In genomic region chr6:94769197-94769596, GRCh38 we compare ENCODE assay signal across 1 cellular context.
TF ChIP-seq lines count a peak whose summit lies in the region.

No MANE protein-coding gene starts in this region.

TF ChIP-seq in GM23338, 12 proteins besides CTCF, POLR2A, EP300 and RAD21 (continued from another document):
- TF ChIP-seq ZNF462 (CRISPR knock-in tag; IDR thresholded peaks at IDR 0.05), result no peak; the same call in 1 of the 2 replicates
- TF ChIP-seq EZH2 (IDR thresholded peaks at IDR 0.05; ENCODE audit: low read depth, unreplicated experiment), result no peak
- TF ChIP-seq JUNB (IDR thresholded peaks at IDR 0.05; ENCODE audit: unreplicated experiment), result no peak
- TF ChIP-seq EZH2phosphoT487 (IDR thresholded peaks at IDR 0.05; ENCODE audit: unreplicated experiment), result no peak
- TF ChIP-seq POLR2AphosphoS5 (IDR thresholded peaks at IDR 0.05; ENCODE audit: low read depth), result no peak
- TF ChIP-seq REST (IDR thresholded peaks at IDR 0.05; ENCODE audit: unreplicated experiment), result no peak
- no peak for TF ChIP-seq ETS1 (IDR thresholded peaks at IDR 0.05)
